Comparison of ENCODE assay signal across 1 cellular context in genomic region chr20:20070871-20071726, GRCh38.
TF ChIP-seq lines count a peak whose summit lies in the region.

No MANE protein-coding gene starts in this region.

TF ChIP-seq in HepG2, 621 proteins besides CTCF, POLR2A, EP300 and RAD21:
- TF ChIP-seq TBX2 (CRISPR knock-in tag; IDR thresholded peaks at IDR 0.05; ENCODE audit: borderline replicate concordance) (0 out of 2 replicates have a peak, but pooled peaks have one; percentile 29), CREB1 (IDR thresholded peaks at IDR 0.05) (peak; percentile 44), CREB1 (CRISPR knock-in tag; IDR thresholded peaks at IDR 0.05) (no peak), ATF7 (IDR thresholded peaks at IDR 0.05) (peak; percentile 62), ATF7 (CRISPR knock-in tag; IDR thresholded peaks at IDR 0.05) (no peak), NFE2L2 (IDR thresholded peaks at IDR 0.05; ENCODE audit: low read length) (0 out of 2 replicates have a peak, but pooled peaks have one; percentile 28), XBP1 (CRISPR knock-in tag; IDR thresholded peaks at IDR 0.05) (no peak), NFE2 (CRISPR knock-in tag; IDR thresholded peaks at IDR 0.05) (peak; percentile 93)
